Comparison of ENCODE assay signal across 1 cellular context in genomic region chr6:17032595-17033591, GRCh38.
TF ChIP-seq lines count a peak whose summit lies in the region.

No MANE protein-coding gene starts in this region.

TF ChIP-seq in HEK293, 187 proteins besides CTCF, POLR2A, EP300 and RAD21 (continued from another document and continues in another):
- TF ChIP-seq ZNF274 (IDR thresholded peaks at IDR 0.05; ENCODE audit: low read length) (no peak), ZNF274 (tag by site-specific recombination; IDR thresholded peaks at IDR 0.05; ENCODE audit: borderline replicate concordance) (no peak), ZNF658 (tag by site-specific recombination; IDR thresholded peaks at IDR 0.05) (no peak), ZNF596 (tag by site-specific recombination; IDR thresholded peaks at IDR 0.05) (no peak), BCL11A (tag by site-specific recombination; IDR thresholded peaks at IDR 0.05; ENCODE audit: low read depth) (no peak), ZNF311 (tag by site-specific recombination; IDR thresholded peaks at IDR 0.05; ENCODE audit: borderline replicate concordance) (no peak), ZEB2 (tag by site-specific recombination; IDR thresholded peaks at IDR 0.05) (peak; percentile 83), ZNF423 (tag by site-specific recombination; IDR thresholded peaks at IDR 0.05) (no peak), ZNF449 (tag by site-specific recombination; IDR thresholded peaks at IDR 0.05) (peak; percentile 64; the same call in 1 of the 2 replicates), SCRT2 (tag by site-specific recombination; IDR thresholded peaks at IDR 0.05) (no peak), PRDM2 (tag by site-specific recombination; IDR thresholded peaks at IDR 0.05; ENCODE audit: borderline replicate concordance) (no peak), EGR2 (tag by site-specific recombination; IDR thresholded peaks at IDR 0.05; ENCODE audit: low read depth) (no peak), ZBTB7A (tag by site-specific recombination; IDR thresholded peaks at IDR 0.05; ENCODE audit: low read depth) (no peak), ZNF433 (tag by site-specific recombination; IDR thresholded peaks at IDR 0.05; ENCODE audit: low read depth) (no peak), ZBTB17 (tag by site-specific recombination; IDR thresholded peaks at IDR 0.05) (peak; percentile 88), ZNF174 (tag by site-specific recombination; IDR thresholded peaks at IDR 0.05) (no peak), PRDM4 (tag by site-specific recombination; IDR thresholded peaks at IDR 0.05) (peak; percentile 18; the same call in 1 of the 2 replicates), ZNF830 (tag by site-specific recombination; IDR thresholded peaks at IDR 0.05; ENCODE audit: low read depth) (no peak), ZNF324 (tag by site-specific recombination; IDR thresholded peaks at IDR 0.05) (0 out of 2 replicates have a peak, but pooled peaks have one; percentile 35), ZBTB49 (tag by site-specific recombination; IDR thresholded peaks at IDR 0.05; ENCODE audit: low read depth) (no peak), ZNF157 (tag by site-specific recombination; IDR thresholded peaks at IDR 0.05) (no peak), PATZ1 (tag by site-specific recombination; IDR thresholded peaks at IDR 0.05) (peak; percentile 18; the same call in 1 of the 2 replicates), ZNF549 (tag by site-specific recombination; IDR thresholded peaks at IDR 0.05) (no peak), ZNF791 (tag by site-specific recombination; IDR thresholded peaks at IDR 0.05) (no peak), GLI2 (tag by site-specific recombination; IDR thresholded peaks at IDR 0.05; ENCODE audit: borderline replicate concordance, low read depth) (no peak), ZNF37A (tag by site-specific recombination; IDR thresholded peaks at IDR 0.05) (no peak), ZBTB21 (tag by site-specific recombination; IDR thresholded peaks at IDR 0.05) (peak; percentile 94), ZBTB6 (tag by site-specific recombination; IDR thresholded peaks at IDR 0.05) (no peak), ZNF133 (tag by site-specific recombination; IDR thresholded peaks at IDR 0.05) (no peak), ZNF660 (tag by site-specific recombination; IDR thresholded peaks at IDR 0.05) (peak; percentile 86), ZBTB44 (tag by site-specific recombination; IDR thresholded peaks at IDR 0.05) (peak; percentile 86), ZNF341 (tag by site-specific recombination; IDR thresholded peaks at IDR 0.05; ENCODE audit: low read depth) (no peak), REPIN1 (tag by site-specific recombination; IDR thresholded peaks at IDR 0.05; ENCODE audit: low read depth) (no peak), ZNF140 (tag by site-specific recombination; IDR thresholded peaks at IDR 0.05) (no peak), ZFHX2 (tag by site-specific recombination; conservative IDR thresholded peaks at IDR 0.05) (0 out of 2 replicates have a peak, but pooled peaks have one; percentile 13), ZNF292 (tag by site-specific recombination; IDR thresholded peaks at IDR 0.05; ENCODE audit: borderline replicate concordance, low read depth) (no peak), REST (tag by site-specific recombination; IDR thresholded peaks at IDR 0.05) (no peak)
